16 cellular contexts compared by ENCODE assay signal in genomic region chr1:235107368-235108184, GRCh38. TPM values are rescaled to one million over a fixed set of nuclear protein-coding genes. Genes with fewer than 3 reads are reported as not detected.
DNase-seq lines count a peak whose midpoint lies in the region; ATAC-seq, FAIRE-seq and TF ChIP-seq lines count a peak whose summit lies in the region.
"Had no signal": no experiment of that assay in that cellular context is flagged by ENCODE, and none has a peak within 500 bp of the region (broad histone marks: within the 10 kb centered on the region; RNA-seq: fewer than 3 reads in every experiment).

No MANE protein-coding gene starts in this region.

- DNase-seq in activated T-cell treated with anti-CD3 and anti-CD28 coated beads, Interleukin-2, amount 50 U/mL, for 24 hours = peak; percentile 28
- DNase-seq in activated T-cell treated with anti-CD3 and anti-CD28 coated beads, Interleukin-2, amount 50 U/mL, for 4 hours = no peak
- DNase-seq in GM12892 (ENCODE audit: insufficient read length) (no peak), nephron progenitor cell (no peak), NCI-H1092 treated with DMSO at 0.1 percent for 48 hours (lab: John Stamatoyannopoulos, UW) (no peak), erythroblast (lab: John Stamatoyannopoulos, UW) (no peak)
- no peak for DNase-seq in activated T-helper 2 cell treated with anti-CD3 and anti-CD28 coated beads, Interferon-gamma antibody, Interleukin-2, Interleukin-4, amounts not matched to agents 10 μg/mL and 5 μg/mL and 100 μg/mL, durations not matched to agents 14 hours and 24 hours and 36 hours (ENCODE audit: low spot score)
- DNase-seq: activated CD4-positive, CD25-positive, alpha-beta regulatory T cell; heart left ventricle; left ventricle myocardium superior; mucosa of descending colon; NCI-H526 treated with DMSO at 0.1 percent for 48 hours; T-helper 9 cell had no signal

- peak; percentile 17 for FAIRE-seq in GM12892 (lab: Jason Lieb, UNC)

- no peak for ATAC-seq in activated T-cell treated with anti-CD3 and anti-CD28 coated beads, Interleukin-2, amount 50 U/mL, for 4 hours
- ATAC-seq in HG03469 (IDR thresholded peaks at IDR 0.05; ENCODE audit: unreplicated experiment) = no peak
- ATAC-seq: CD8-positive, alpha-beta T cell; heart left ventricle; left ventricle myocardium superior; mucosa of descending colon had no signal

- no peaks in the 10 kb centered on the region for H3K9me3 Mint-ChIP-seq in activated T-cell treated with anti-CD3 and anti-CD28 coated beads, Interleukin-2, amount 50 U/mL, for 24 hours
- H3K9me3 Mint-ChIP-seq in activated T-cell treated with anti-CD3 and anti-CD28 coated beads, Interleukin-2, amount 50 U/mL, for 4 hours = no peaks in the 10 kb centered on the region
- no peaks in the 10 kb centered on the region for H3K9me3 Mint-ChIP-seq in activated T-helper 2 cell treated with anti-CD3 and anti-CD28 coated beads, Interferon-gamma antibody, Interleukin-2, Interleukin-4, amounts not matched to agents 10 μg/mL and 5 μg/mL and 100 μg/mL, durations not matched to agents 14 hours and 24 hours and 36 hours
- H3K9me3 Mint-ChIP-seq in nephron progenitor cell = no peaks in the 10 kb centered on the region
- H3K9me3 Mint-ChIP-seq: CD8-positive, alpha-beta T cell had no signal

- TF ChIP-seq POLR2A in GM12892 (IDR thresholded peaks at IDR 0.05; ENCODE audit: low read depth, low read length) (no peak; the same call in 1 of the 2 replicates), erythroblast (IDR thresholded peaks at IDR 0.05; ENCODE audit: low read length) (no peak)

- H3K27me3 Mint-ChIP-seq in activated T-cell treated with anti-CD3 and anti-CD28 coated beads, Interleukin-2, amount 50 U/mL, for 24 hours = no peaks in the 10 kb centered on the region
- H3K27me3 Mint-ChIP-seq in activated T-cell treated with anti-CD3 and anti-CD28 coated beads, Interleukin-2, amount 50 U/mL, for 4 hours (ENCODE audit: low read depth) = no peaks in the 10 kb centered on the region
- no peaks in the 10 kb centered on the region for H3K27me3 Mint-ChIP-seq in activated T-helper 2 cell treated with anti-CD3 and anti-CD28 coated beads, Interferon-gamma antibody, Interleukin-2, Interleukin-4, amounts not matched to agents 10 μg/mL and 5 μg/mL and 100 μg/mL, durations not matched to agents 14 hours and 24 hours and 36 hours (ENCODE audit: low read depth)
- H3K27me3 Mint-ChIP-seq in nephron progenitor cell (ENCODE audit: low read depth, poor library complexity) = peaks cover 6% of the 10 kb centered on the region

- no peak overlapping the region for H3K4me3 Mint-ChIP-seq in activated T-cell treated with anti-CD3 and anti-CD28 coated beads, Interleukin-2, amount 50 U/mL, for 24 hours
- no peak overlapping the region for H3K4me3 Mint-ChIP-seq in activated T-cell treated with anti-CD3 and anti-CD28 coated beads, Interleukin-2, amount 50 U/mL, for 4 hours
- H3K4me3 Mint-ChIP-seq in activated T-helper 2 cell treated with anti-CD3 and anti-CD28 coated beads, Interferon-gamma antibody, Interleukin-2, Interleukin-4, amounts not matched to agents 10 μg/mL and 5 μg/mL and 100 μg/mL, durations not matched to agents 14 hours and 24 hours and 36 hours (ENCODE audit: low read depth) = no peak overlapping the region
- H3K4me3 Mint-ChIP-seq in nephron progenitor cell = no peak overlapping the region
- H3K4me3 Mint-ChIP-seq: brain; CD8-positive, alpha-beta T cell had no signal

- H3K27ac Mint-ChIP-seq in activated T-cell treated with anti-CD3 and anti-CD28 coated beads, Interleukin-2, amount 50 U/mL, for 24 hours = peak overlapping the region; percentile 66
- peak overlapping the region; percentile 53 for H3K27ac Mint-ChIP-seq in activated T-helper 2 cell treated with anti-CD3 and anti-CD28 coated beads, Interferon-gamma antibody, Interleukin-2, Interleukin-4, amounts not matched to agents 10 μg/mL and 5 μg/mL and 100 μg/mL, durations not matched to agents 14 hours and 24 hours and 36 hours
- peak overlapping the region; percentile 13 for H3K27ac Mint-ChIP-seq in nephron progenitor cell
- H3K27ac Mint-ChIP-seq: CD8-positive, alpha-beta T cell had no signal

- intact Hi-C loops in activated T-helper 2 cell treated with anti-CD3 and anti-CD28 coated beads, Interferon-gamma antibody, Interleukin-2, Interleukin-4, amounts not matched to agents 10 μg/mL and 5 μg/mL and 100 μg/mL, durations not matched to agents 14 hours and 24 hours and 36 hours (cut with micrococcal nuclease) = loop anchor here (10.0 kb wide), 2 partner anchors 137 to 397 kb away; partner anchors contain the start of gene B3GALNT2

- H3K4me1 Mint-ChIP-seq in activated T-cell treated with anti-CD3 and anti-CD28 coated beads, Interleukin-2, amount 50 U/mL, for 24 hours (ENCODE audit: low read depth) = peaks cover 57% of the 10 kb centered on the region
- H3K4me1 Mint-ChIP-seq in activated T-cell treated with anti-CD3 and anti-CD28 coated beads, Interleukin-2, amount 50 U/mL, for 4 hours (ENCODE audit: low read depth) = peaks cover 32% of the 10 kb centered on the region
- peaks cover 28% of the 10 kb centered on the region for H3K4me1 Mint-ChIP-seq in activated T-helper 2 cell treated with anti-CD3 and anti-CD28 coated beads, Interferon-gamma antibody, Interleukin-2, Interleukin-4, amounts not matched to agents 10 μg/mL and 5 μg/mL and 100 μg/mL, durations not matched to agents 14 hours and 24 hours and 36 hours (ENCODE audit: low read depth)
- peaks cover 23% of the 10 kb centered on the region for H3K4me1 Mint-ChIP-seq in nephron progenitor cell

- TF ChIP-seq CTCF in nephron progenitor cell (IDR thresholded peaks at IDR 0.05) = no peak

- H3K36me3 Mint-ChIP-seq in activated T-cell treated with anti-CD3 and anti-CD28 coated beads, Interleukin-2, amount 50 U/mL, for 24 hours (ENCODE audit: low read depth) = peaks cover 67% of the 10 kb centered on the region
- H3K36me3 Mint-ChIP-seq in activated T-cell treated with anti-CD3 and anti-CD28 coated beads, Interleukin-2, amount 50 U/mL, for 4 hours (ENCODE audit: insufficient read depth) = peaks cover 31% of the 10 kb centered on the region
- peaks cover 60% of the 10 kb centered on the region for H3K36me3 Mint-ChIP-seq in activated T-helper 2 cell treated with anti-CD3 and anti-CD28 coated beads, Interferon-gamma antibody, Interleukin-2, Interleukin-4, amounts not matched to agents 10 μg/mL and 5 μg/mL and 100 μg/mL, durations not matched to agents 14 hours and 24 hours and 36 hours (ENCODE audit: low read depth)
- peaks cover 55% of the 10 kb centered on the region for H3K36me3 Mint-ChIP-seq in nephron progenitor cell (ENCODE audit: low read depth)

RNA-seq across cellular contexts. Expression of gene TOMM20, which starts 21.1 kb away (rescaled TPM):
- 100 to 1,000 TPM; 154 to 173 (median 172) TPM for total RNA-seq in activated T-cell treated with anti-CD3 and anti-CD28 coated beads, Interleukin-2, amount 50 U/mL, for 4 hours
- 134 TPM for polyA plus RNA-seq in GM12892 (2012; ENCODE audit: missing spikeins)
- total RNA-seq in activated T-helper 2 cell treated with anti-CD3 and anti-CD28 coated beads, Interferon-gamma antibody, Interleukin-2, Interleukin-4, amounts not matched to agents 10 μg/mL and 5 μg/mL and 100 μg/mL, durations not matched to agents 14 hours and 24 hours and 36 hours = 105 and 118 TPM in 2 replicates

RNA-seq across cellular contexts. Expression of gene RBM34, which starts 53.5 kb away (rescaled TPM):
- 100 to 1,000 TPM; 149 to 159 (median 159) TPM for total RNA-seq in activated T-cell treated with anti-CD3 and anti-CD28 coated beads, Interleukin-2, amount 50 U/mL, for 4 hours
- polyA plus RNA-seq in GM12892 (2012; ENCODE audit: missing spikeins) = 125 TPM
- 122 and 125 TPM in 2 replicates for total RNA-seq in activated T-helper 2 cell treated with anti-CD3 and anti-CD28 coated beads, Interferon-gamma antibody, Interleukin-2, Interleukin-4, amounts not matched to agents 10 μg/mL and 5 μg/mL and 100 μg/mL, durations not matched to agents 14 hours and 24 hours and 36 hours

Comparison
In these comparisons a context has a peak if more than half of its experiments do, and no peak if none do; other contexts are left out.
1. H3K27ac Mint-ChIP-seq: peak in every context shown above with its lines; median percentile 66 in activated T-cell treated with anti-CD3 and anti-CD28 coated beads, Interleukin-2, amount 50 U/mL, for 24 hours; 53 in activated T-helper 2 cell treated with anti-CD3 and anti-CD28 coated beads, Interferon-gamma antibody, Interleukin-2, Interleukin-4, amounts not matched to agents 10 μg/mL and 5 μg/mL and 100 μg/mL, durations not matched to agents 14 hours and 24 hours and 36 hours; 13 in nephron progenitor cell.